11 cellular contexts compared by ENCODE assay signal in the genomic region with DNA sequence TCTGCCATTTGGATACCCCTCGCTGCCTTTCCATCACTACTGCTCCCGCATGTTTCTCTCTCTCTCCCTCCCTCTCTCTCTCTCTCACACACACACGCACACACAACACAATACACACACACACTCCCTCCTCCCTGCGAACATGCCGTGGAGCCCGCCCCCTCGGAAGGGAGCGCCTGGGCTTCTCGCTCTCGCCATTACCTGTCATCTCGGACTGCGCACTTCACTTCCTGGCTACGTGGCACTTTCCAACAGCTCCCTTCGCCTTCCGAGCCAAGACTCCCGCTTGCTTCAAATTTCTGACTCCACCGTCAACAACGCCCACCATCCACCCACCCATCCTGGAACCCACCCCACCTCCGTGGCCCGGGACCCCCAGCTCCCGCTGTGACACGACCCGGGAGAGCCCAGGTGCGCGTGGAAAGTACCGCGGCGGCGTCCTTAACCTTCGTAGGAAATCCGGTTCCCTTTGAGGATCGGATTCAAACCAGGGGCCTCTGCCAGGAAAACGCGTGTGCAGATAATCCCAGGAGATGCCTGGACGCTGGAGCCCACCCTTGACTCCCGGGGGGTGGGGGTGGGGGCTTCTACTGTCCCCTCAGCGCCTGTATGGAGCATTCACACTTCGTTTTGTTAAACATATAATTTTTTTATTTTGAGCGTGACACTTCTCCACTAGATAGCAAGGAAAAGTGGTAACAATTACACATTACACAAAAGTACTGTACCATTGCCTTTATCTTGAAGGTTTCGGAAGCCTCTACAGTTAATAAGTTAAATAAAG. TPM values are rescaled to one million over a fixed set of nuclear protein-coding genes. Genes with fewer than 3 reads are reported as not detected.
DNase-seq lines count a peak whose midpoint lies in the region; ATAC-seq and TF ChIP-seq lines count a peak whose summit lies in the region.
"Had no signal": no experiment of that assay in that cellular context is flagged by ENCODE, and none has a peak within 500 bp of the region (broad histone marks: within the 10 kb centered on the region; RNA-seq: fewer than 3 reads in every experiment).

No MANE protein-coding gene starts in this region.

- no peak overlapping the region for H3K18ac ChIP-seq in IMR-90 (ENCODE audit: low read depth, low read length)

- H2BK5ac ChIP-seq in IMR-90 (ENCODE audit: low read depth, low read length, poor library complexity, severe bottlenecking): no peak overlapping the region

- no peak overlapping the region for H4K8ac ChIP-seq in IMR-90 (ENCODE audit: low read depth in 2 of 2, low read length in 2 of 2)

- H2AK5ac ChIP-seq in IMR-90 (ENCODE audit: low read depth, low read length): no peak overlapping the region

- no peak overlapping the region for H3K56ac ChIP-seq in IMR-90 (ENCODE audit: extremely low read depth, insufficient read depth, low read length)

- H2AFZ ChIP-seq in IMR-90 (replicated peaks; ENCODE audit: low read length, poor library complexity): peak overlapping the region; percentile 46

- H3K4me3 ChIP-seq in CD8-positive, alpha-beta memory T cell (ENCODE audit: low read length): no peak overlapping the region
- H3K4me3 ChIP-seq in IMR-90 (ENCODE audit: insufficient read depth, low read depth, low read length) (no peak overlapping the region), ectodermal cell (ENCODE audit: insufficient read depth, low read depth, low read length) (peak overlapping the region; percentile 6)
- H3K4me3 ChIP-seq: lower lobe of right lung, MG63 had no signal

- no TSS peak for BruUV-seq in IMR-90 (replicated peaks; lab: Mats Ljungman, UMichigan)

- no peak overlapping the region for H2AK9ac ChIP-seq in IMR-90 (replicated peaks; ENCODE audit: low read depth, low read length, poor library complexity)

- no peak overlapping the region for H4K91ac ChIP-seq in IMR-90 (ENCODE audit: insufficient read depth, low read depth, low read length)

- H4K5ac ChIP-seq in IMR-90 (ENCODE audit: low read depth, low read length): no peak overlapping the region

- peaks cover 4% of the 10 kb centered on the region for H3K27me3 ChIP-seq in CD8-positive, alpha-beta memory T cell (ENCODE audit: insufficient read depth, low read length, poor library complexity, severe bottlenecking)
- H3K27me3 ChIP-seq in IMR-90 (ENCODE audit: control insufficient read depth, insufficient read depth, low read length): peaks cover 61% of the 10 kb centered on the region
- H3K27me3 ChIP-seq in ectodermal cell (ENCODE audit: control insufficient read depth, insufficient read depth, low read length, poor library complexity, severe bottlenecking): peaks cover 100% of the 10 kb centered on the region

- intact Hi-C loops in IMR-90 (cut with micrococcal nuclease): loop anchor here (5.0 kb wide), 1 partner anchor 166 kb away; no protein-coding TSS in a partner anchor

- H3K36me3 Mint-ChIP-seq in CD8-positive, alpha-beta memory T cell: no peaks in the 10 kb centered on the region
- H3K36me3 Mint-ChIP-seq in naive B cell: peaks cover 3 to 16% of the 10 kb centered on the region in 2 donors

- no peak overlapping the region for H3K14ac ChIP-seq in IMR-90 (replicated peaks; ENCODE audit: low read depth, low read length)

- peaks cover 11 to 26% (median 25%) of the 10 kb centered on the region in 3 donors for H3K4me1 Mint-ChIP-seq in CD8-positive, alpha-beta memory T cell
- H3K4me1 Mint-ChIP-seq in naive B cell: peaks cover 11 to 24% (median 13%) of the 10 kb centered on the region in 3 donors

- POLR2A ChIA-PET in CD8-positive, alpha-beta memory T cell (lab: Charles Lee): no interaction called here
- POLR2A ChIA-PET in IMR-90 (lab: Charles Lee; ENCODE audit: unreplicated experiment): no interaction called here

- in situ Hi-C loops in IMR-90 (cut with MboI; ENCODE audit: low sequenced_read_pairs): no loop called here

- no peaks in the 10 kb centered on the region for H3K4me1 ChIP-seq in CD8-positive, alpha-beta memory T cell (ENCODE audit: insufficient read depth, low read length)
- H3K4me1 ChIP-seq in IMR-90 (ENCODE audit: control insufficient read depth, insufficient read depth, low read length) (no peaks in the 10 kb centered on the region; the same call in 1 of the 2 replicates), ectodermal cell (ENCODE audit: control insufficient read depth, insufficient read depth, low read length) (peaks cover 3% of the 10 kb centered on the region)

- H3K27ac ChIP-seq in CD8-positive, alpha-beta memory T cell (ENCODE audit: low read depth, low read length): no peak overlapping the region
- no peak overlapping the region for H3K27ac ChIP-seq in IMR-90 (ENCODE audit: insufficient read depth, low read length)
- no peak overlapping the region for H3K27ac ChIP-seq in ectodermal cell (ENCODE audit: insufficient read depth, low read depth, low read length, poor library complexity, severe bottlenecking)
- H3K27ac ChIP-seq: lower lobe of right lung had no signal

- no peaks in the 10 kb centered on the region for H4K20me1 ChIP-seq in IMR-90 (ENCODE audit: insufficient read depth, low read length)

- ATAC-seq in IMR-90 (ENCODE audit: low read depth) (no peak), naive B cell (ENCODE audit: low read depth in 2 of 2) (no peak), HG03457 (IDR thresholded peaks at IDR 0.05; ENCODE audit: unreplicated experiment) (no peak), HG02973 (IDR thresholded peaks at IDR 0.05; ENCODE audit: unreplicated experiment) (no peak), HG03095 (IDR thresholded peaks at IDR 0.05; ENCODE audit: unreplicated experiment) (no peak)

- no peak overlapping the region for H3K23ac ChIP-seq in IMR-90 (ENCODE audit: low read depth, low read length)

- no peak for TF ChIP-seq POLR2A in IMR-90 (IDR thresholded peaks at IDR 0.05; ENCODE audit: low read depth, low read length)

- CTCF ChIA-PET in CD8-positive, alpha-beta memory T cell (lab: Charles Lee): no interaction called here
- CTCF ChIA-PET in IMR-90 (lab: Yijun Ruan, JAX): interaction anchor here (0.6 kb wide), 1 partner anchor 250 kb away, joined by 3 read pairs; no protein-coding TSS in a partner anchor

- H3K9me1 ChIP-seq in IMR-90 (ENCODE audit: insufficient read depth, low read length): no peaks in the 10 kb centered on the region

- TF ChIP-seq RAD21 in IMR-90 (IDR thresholded peaks at IDR 0.05; ENCODE audit: low read length): no peak

- no peak overlapping the region for H2BK15ac ChIP-seq in IMR-90 (ENCODE audit: low read depth, low read length)

- WGBS in IMR-90 (ENCODE audit: extremely low coverage in 2 of 2, insufficient read length in 1 of 2), 2 experiments: 0% methylated on average over 2 of the region's 40 CpGs; no CpG with 5 or more reads in 1 of the 2 experiments
- 0 to 1% methylated on average over 35 to 39 of the region's 40 CpGs for WGBS in ectodermal cell, 2 experiments

- DNase-seq in CD8-positive, alpha-beta memory T cell: no peak
- DNase-seq in IMR-90 (no peak), naive B cell (no peak), medulla oblongata (ENCODE audit: extremely low spot score) (no peak)
- DNase-seq: lower lobe of right lung, MG63, SW 1271 had no signal

- H3K36me3 ChIP-seq in CD8-positive, alpha-beta memory T cell (ENCODE audit: insufficient read depth, low read length): no peaks in the 10 kb centered on the region
- H3K36me3 ChIP-seq in IMR-90 (ENCODE audit: control insufficient read depth, insufficient read depth, low read length): no peaks in the 10 kb centered on the region
- H3K36me3 ChIP-seq in ectodermal cell (ENCODE audit: control insufficient read depth, insufficient read depth, low read length): no peaks in the 10 kb centered on the region
- H3K36me3 ChIP-seq: lower lobe of right lung, MG63 had no signal

- no peak overlapping the region for H2BK120ac ChIP-seq in IMR-90 (ENCODE audit: low read depth, low read length)

- no peaks in the 10 kb centered on the region for H3K9me3 ChIP-seq in CD8-positive, alpha-beta memory T cell (ENCODE audit: low read length)
- H3K9me3 ChIP-seq in IMR-90 (ENCODE audit: control insufficient read depth, insufficient read depth, low read length): peaks cover 5% of the 10 kb centered on the region
- H3K9me3 ChIP-seq in ectodermal cell (ENCODE audit: control insufficient read depth, low read length): no peaks in the 10 kb centered on the region
- H3K9me3 ChIP-seq: lower lobe of right lung, MG63 had no signal

- H2BK20ac ChIP-seq in IMR-90 (ENCODE audit: low read depth, low read length): no peak overlapping the region

- peaks cover 36 to 39% of the 10 kb centered on the region in 2 donors for H3K27me3 Mint-ChIP-seq in CD8-positive, alpha-beta memory T cell
- peaks cover 23 to 72% (median 56%) of the 10 kb centered on the region in 3 donors for H3K27me3 Mint-ChIP-seq in naive B cell

- dilution Hi-C loops in IMR-90 (cut with HindIII; ENCODE audit: low sequenced_read_pairs, unreplicated experiment): no loop called here

- H3K4me3 Mint-ChIP-seq in CD8-positive, alpha-beta memory T cell: peak overlapping the region in 4 of 7 donors; percentile 50 to 80 (median 56)
- H3K4me3 Mint-ChIP-seq in naive B cell: peak overlapping the region in 6 of 8 donors; percentile 34 to 82 (median 54)

- peak overlapping the region; percentile 49; the same call in 1 of the 2 replicates for H3K4me2 ChIP-seq in IMR-90 (ENCODE audit: low read depth, low read length)

- H3K27ac Mint-ChIP-seq in CD8-positive, alpha-beta memory T cell: no peak overlapping the region
- no peak overlapping the region for H3K27ac Mint-ChIP-seq in naive B cell

- H3K4ac ChIP-seq in IMR-90 (ENCODE audit: low read depth, low read length): no peak overlapping the region

- peaks cover 0 to 5% (median 0%) of the 10 kb centered on the region in 5 donors for H3K9me3 Mint-ChIP-seq in CD8-positive, alpha-beta memory T cell
- peaks cover 0 to 6% (median 2%) of the 10 kb centered on the region in 7 donors for H3K9me3 Mint-ChIP-seq in naive B cell

- H3K9ac ChIP-seq in IMR-90 (ENCODE audit: low read depth, low read length): no peak overlapping the region

- no peaks in the 10 kb centered on the region for H3K79me1 ChIP-seq in IMR-90 (ENCODE audit: low read depth in 1 of 2, low read length in 2 of 2)

- no peak for TF ChIP-seq CTCF in IMR-90 (conservative IDR thresholded peaks at IDR 0.05; ENCODE audit: low read depth, low read length)

TF ChIP-seq in IMR-90, 13 proteins besides CTCF, POLR2A, EP300 and RAD21 (continues in another document):
- no peak for TF ChIP-seq CEBPB (IDR thresholded peaks at IDR 0.05; ENCODE audit: low read depth, low read length)
- TF ChIP-seq FOS (IDR thresholded peaks at IDR 0.05; ENCODE audit: low read depth, low read length): no peak
- no peak for TF ChIP-seq RFX5 (IDR thresholded peaks at IDR 0.05; ENCODE audit: low read depth, low read length)
- no peak for TF ChIP-seq NFE2L2 (IDR thresholded peaks at IDR 0.05; ENCODE audit: low read depth, low read length)

RNA-seq across cellular contexts. Expression of gene ARX, which starts 12.5 kb away (rescaled TPM):
- total RNA-seq in CD8-positive, alpha-beta memory T cell: not detected
- not detected for polyA plus RNA-seq in CD8-positive, alpha-beta memory T cell
- not detected in 2 replicates for total RNA-seq in IMR-90 (2012; rRNA removed)
- not detected in 2 replicates for polyA plus RNA-seq in IMR-90 (2012; rRNA removed)
- not detected in 2 replicates for polyA plus RNA-seq in IMR-90 (2012; cell fraction: cytosol; rRNA removed)
- not detected in 2 replicates for polyA plus RNA-seq in IMR-90 (2012; cell fraction: nucleus; rRNA removed; ENCODE audit: low replicate concordance)
- polyA plus RNA-seq in ectodermal cell (2013, experiment 1 of 4): 1.9 TPM
- polyA plus RNA-seq in ectodermal cell (2013, experiment 2 of 4): 4.9 TPM
- polyA plus RNA-seq in ectodermal cell (2013, experiment 3 of 4): 3.0 TPM
- 5.0 TPM for polyA plus RNA-seq in ectodermal cell (2013, experiment 4 of 4)
- polyA plus RNA-seq in naive B cell (ENCODE audit: low read depth in 6 of 6): not detected
